15 cellular contexts compared by ENCODE assay signal in the genomic region with DNA sequence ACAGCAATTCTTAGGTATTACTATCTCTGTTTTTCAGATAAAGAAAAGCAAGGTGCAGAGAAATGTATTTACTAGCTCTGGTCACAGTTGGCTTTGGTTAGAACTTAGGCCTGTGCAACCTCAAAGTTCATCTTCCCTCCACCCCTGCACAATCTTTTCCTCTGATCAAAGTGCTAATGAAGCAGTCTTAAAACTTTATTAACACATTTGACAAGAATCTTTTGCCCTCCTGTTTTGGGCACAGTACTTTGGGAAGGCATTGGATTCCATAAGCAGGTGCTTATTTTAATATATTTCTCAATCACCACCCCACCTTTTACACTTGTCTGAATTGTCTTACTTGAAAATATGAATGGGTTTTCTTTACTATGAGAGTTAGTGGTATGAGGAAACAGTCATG. TPM values are rescaled to one million over a fixed set of nuclear protein-coding genes. Genes with fewer than 3 reads are reported as not detected.
A peak's percentile ranks its signal among the peaks of the same experiment; 100 is the strongest.
DNase-seq lines count a peak whose midpoint lies in the region; ATAC-seq and TF ChIP-seq lines count a peak whose summit lies in the region.
"Had no signal": no experiment of that assay in that cellular context is flagged by ENCODE, and none has a peak within 500 bp of the region (broad histone marks: within the 10 kb centered on the region; RNA-seq: fewer than 3 reads in every experiment).

No MANE protein-coding gene starts in this region.

- peaks cover 9% of the 10 kb centered on the region; the same call in 1 of the 2 replicates for H3F3A ChIP-seq in SU-DHL-6 (ENCODE audit: insufficient read depth)

- H3K9me3 Mint-ChIP-seq in stimulated activated naive CD8-positive, alpha-beta T cell treated with anti-CD3 and anti-CD28 coated beads, Interleukin-15, amount 100 ng/mL, for 72 hours = peaks cover 0 to 6% of the 10 kb centered on the region in 2 donors

- no peak overlapping the region for H3K27ac ChIP-seq in breast epithelium
- H3K27ac ChIP-seq in SU-DHL-6 (ENCODE audit: low read depth, low read length) = no peak overlapping the region

- H3K36me3 ChIP-seq in breast epithelium (no peaks in the 10 kb centered on the region), SU-DHL-6 (ENCODE audit: low read length) (0 out of 2 replicates have a peak, but pooled peaks cover 3% of the 10 kb centered on the region), endocrine pancreas (ENCODE audit: control insufficient read depth, insufficient read depth, low read length) (no peaks in the 10 kb centered on the region)

- ATAC-seq in stimulated activated naive CD8-positive, alpha-beta T cell treated with anti-CD3 and anti-CD28 coated beads, Interleukin-15, amount 100 ng/mL, for 72 hours = no peak
- no peak for ATAC-seq in GM21723 (IDR thresholded peaks at IDR 0.05; ENCODE audit: unreplicated experiment)
- no peak for ATAC-seq in GM21528 (IDR thresholded peaks at IDR 0.05; ENCODE audit: low FRiP score, unreplicated experiment)
- ATAC-seq in HG03025 (IDR thresholded peaks at IDR 0.05; ENCODE audit: low FRiP score, unreplicated experiment) = no peak

- no peak overlapping the region for H3K4me3 ChIP-seq in breast epithelium
- no peak overlapping the region for H3K4me3 ChIP-seq in SU-DHL-6 (ENCODE audit: insufficient read depth, low read length, poor library complexity, severe bottlenecking)
- peak overlapping the region; percentile 60 for H3K4me3 ChIP-seq in endocrine pancreas (ENCODE audit: control insufficient read depth, insufficient read depth, low read length)

- in situ Hi-C loops in T47D (cut with HindIII; ENCODE audit: low pct_unique_long_range_greater_than_20kb, low sequenced_read_pairs) = no loop called here

- TF ChIP-seq POLR2A in breast epithelium (IDR thresholded peaks at IDR 0.05) = no peak

- peak overlapping the region; percentile 80 for H3K4me2 ChIP-seq in SU-DHL-6 (ENCODE audit: low read depth, low read length, poor library complexity, severe bottlenecking)

- H3K9me2 ChIP-seq in SU-DHL-6 (replicated peaks; ENCODE audit: insufficient read depth, low read length) = no peaks in the 10 kb centered on the region

- H3K9me3 ChIP-seq in breast epithelium = no peaks in the 10 kb centered on the region
- H3K9me3 ChIP-seq in SU-DHL-6 (ENCODE audit: insufficient read depth, low read length) = no peaks in the 10 kb centered on the region
- H3K9me3 ChIP-seq in endocrine pancreas (ENCODE audit: control insufficient read depth, low read length) = no peaks in the 10 kb centered on the region

- H3K4me1 ChIP-seq in breast epithelium = peaks cover 0 to 16% of the 10 kb centered on the region in 2 donors
- peaks cover 12% of the 10 kb centered on the region for H3K4me1 ChIP-seq in endocrine pancreas (ENCODE audit: control insufficient read depth, insufficient read depth, low read length)

- H3K79me2 ChIP-seq in SU-DHL-6 (ENCODE audit: insufficient read depth, low read length) = peaks cover 47% of the 10 kb centered on the region

- intact Hi-C loops in breast epithelium (cut with DNase I; ENCODE audit: low total_unique reads) = no loop called here

- H3K27me3 ChIP-seq in breast epithelium = no peaks in the 10 kb centered on the region
- no peaks in the 10 kb centered on the region for H3K27me3 ChIP-seq in SU-DHL-6 (ENCODE audit: low read length)
- no peaks in the 10 kb centered on the region for H3K27me3 ChIP-seq in endocrine pancreas (ENCODE audit: control insufficient read depth, insufficient read depth, low read length)

- peaks cover 57% of the 10 kb centered on the region for H3K4me1 Mint-ChIP-seq in stimulated activated naive CD8-positive, alpha-beta T cell treated with anti-CD3 and anti-CD28 coated beads, Interleukin-15, amount 100 ng/mL, for 72 hours

- H4K20me1 ChIP-seq in SU-DHL-6 (ENCODE audit: low read depth, low read length) = no peaks in the 10 kb centered on the region

- peak; percentile 46 to 49 for DNase-seq in T47D (ENCODE audit: low read depth in 1 of 2, low spot score in 1 of 2)
- DNase-seq in breast epithelium (ENCODE audit: low spot score in 2 of 2) = no peak
- no peak for DNase-seq in stimulated activated naive CD8-positive, alpha-beta T cell treated with anti-CD3 and anti-CD28 coated beads, Interleukin-15, amount 100 ng/mL, for 72 hours
- DNase-seq: activated CD4-positive, alpha-beta T cell treated with anti-CD3 and anti-CD28 coated beads, Interleukin-2, amount 50 U/mL, for 1 hour; cerebellar nuclear complex; head of caudate nucleus; NCI-H2029 treated with DMSO at 0.1 percent for 48 hours; NCI-H526 treated with DMSO at 0.1 percent for 48 hours; posterior cingulate gyrus; SW 1271 had no signal

- H3K9ac ChIP-seq in SU-DHL-6 (ENCODE audit: low read length) (0 out of 2 replicates have a peak overlapping the region, but pooled peaks have one; percentile 3), endocrine pancreas (ENCODE audit: control insufficient read depth, insufficient read depth, low read length) (no peak overlapping the region)

- H3K27ac Mint-ChIP-seq in stimulated activated naive CD8-positive, alpha-beta T cell treated with anti-CD3 and anti-CD28 coated beads, Interleukin-15, amount 100 ng/mL, for 72 hours = peak overlapping the region in 1 of 2 donors; percentile 84

- peak overlapping the region; percentile 56 to 73 for H3K4me3 Mint-ChIP-seq in stimulated activated naive CD8-positive, alpha-beta T cell treated with anti-CD3 and anti-CD28 coated beads, Interleukin-15, amount 100 ng/mL, for 72 hours

- no peak overlapping the region for H2AFZ ChIP-seq in SU-DHL-6 (ENCODE audit: low read depth, low read length, severe bottlenecking)

- no peaks in the 10 kb centered on the region for H3K27me3 Mint-ChIP-seq in stimulated activated naive CD8-positive, alpha-beta T cell treated with anti-CD3 and anti-CD28 coated beads, Interleukin-15, amount 100 ng/mL, for 72 hours

- TF ChIP-seq CTCF in breast epithelium (IDR thresholded peaks at IDR 0.05) (no peak), SU-DHL-6 (IDR thresholded peaks at IDR 0.05; ENCODE audit: insufficient read depth, low read length, poor library complexity, severe bottlenecking) (no peak)

RNA-seq across cellular contexts. Expression of a gene that starts 2.8 kb away (rescaled TPM):
- 10 to 100 TPM; 37.4 to 46.4 (median 38.7) TPM for total RNA-seq in breast epithelium

RNA-seq across cellular contexts. Expression of a gene that starts 2.9 kb away (rescaled TPM):
- total RNA-seq in breast epithelium = 10 to 100 TPM in 1 of 3 donors, 1 to 10 TPM in 2; 7.8 to 13.6 (median 9.2) TPM

RNA-seq across cellular contexts. Expression of a gene that starts 44.6 kb away (rescaled TPM):
- total RNA-seq in breast epithelium = 100 to 1,000 TPM in 1 of 3 donors, 10 to 100 TPM in 2; 73.6 to 102 (median 92.1) TPM

Comparison
In these comparisons a context has a peak if more than half of its experiments do, and no peak if none do; other contexts are left out.
1. DNase-seq: peak in T47D (2 of 2); none in breast epithelium (0 of 2) and stimulated activated naive CD8-positive, alpha-beta T cell treated with anti-CD3 and anti-CD28 coated beads, Interleukin-15, amount 100 ng/mL, for 72 hours (0 of 2).